In the genomic region with DNA sequence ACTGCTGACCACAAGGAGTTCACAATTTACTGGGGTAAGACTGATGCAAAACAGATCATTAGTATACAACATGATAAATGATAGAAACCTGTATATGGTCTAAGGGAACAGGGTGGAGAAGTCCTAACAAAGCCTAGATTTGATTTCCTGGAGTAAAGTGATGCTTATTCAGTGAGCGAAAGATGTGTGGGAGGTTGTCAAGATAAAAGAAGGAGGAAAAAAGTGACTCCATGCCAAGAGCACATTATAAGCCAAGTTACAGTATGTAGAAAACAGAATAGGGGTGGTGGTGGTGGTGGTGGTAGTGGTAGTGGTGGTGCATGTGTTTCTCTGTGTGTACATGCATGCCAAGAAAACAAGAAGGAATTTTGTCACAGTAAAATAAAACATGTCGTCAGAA, we compare ENCODE assay signal across 18 cellular contexts.
"Had no signal": no experiment of that assay in that cellular context is flagged by ENCODE, and none has a peak within 500 bp of the region (broad histone marks: within the 10 kb centered on the region; RNA-seq: fewer than 3 reads in every experiment).

No MANE protein-coding gene starts in this region.

- H3K27me3 ChIP-seq: left lung, right lobe of liver, spleen, testis, transverse colon had no signal

- H3K4me1 ChIP-seq: parathyroid adenoma, right lobe of liver, testis had no signal

- H3K9me3 ChIP-seq: left lung, lower lobe of right lung, prostate gland, right lobe of liver, spleen, testis, transverse colon had no signal

- H3K36me3 ChIP-seq: left lung, lower lobe of right lung, prostate gland, right lobe of liver, spleen, transverse colon had no signal

- H3K9ac ChIP-seq: parathyroid adenoma had no signal

- H3K79me2 ChIP-seq: parathyroid adenoma had no signal

- DNase-seq: effector CD4-positive, alpha-beta T cell; endodermal cell; foreskin fibroblast; immature natural killer cell; left lung; lower lobe of right lung; midbrain; occipital lobe; right lobe of liver; spleen; stimulated activated CD4-positive, alpha-beta T cell treated with anti-CD3 and anti-CD28 coated beads, Interleukin-15, amount 100 ng/mL, for 24 hours; stimulated activated CD4-positive, alpha-beta T cell treated with anti-CD3 and anti-CD28 coated beads, Interleukin-1b, Interleukin-23, amount 100 ng/mL, for 48 hours; stimulated activated CD4-positive, alpha-beta T cell treated with anti-CD3 and anti-CD28 coated beads, Interleukin-4, amount 100 ng/mL, for 24 hours; testis; transverse colon had no signal

- H3K27ac ChIP-seq: parathyroid adenoma, right lobe of liver, spleen, transverse colon had no signal

- H3K4me3 ChIP-seq: coronary artery, left lung, lower lobe of right lung, prostate gland, right lobe of liver, spleen, testis, transverse colon had no signal

- H2AFZ ChIP-seq: parathyroid adenoma had no signal
